In the genomic region with DNA sequence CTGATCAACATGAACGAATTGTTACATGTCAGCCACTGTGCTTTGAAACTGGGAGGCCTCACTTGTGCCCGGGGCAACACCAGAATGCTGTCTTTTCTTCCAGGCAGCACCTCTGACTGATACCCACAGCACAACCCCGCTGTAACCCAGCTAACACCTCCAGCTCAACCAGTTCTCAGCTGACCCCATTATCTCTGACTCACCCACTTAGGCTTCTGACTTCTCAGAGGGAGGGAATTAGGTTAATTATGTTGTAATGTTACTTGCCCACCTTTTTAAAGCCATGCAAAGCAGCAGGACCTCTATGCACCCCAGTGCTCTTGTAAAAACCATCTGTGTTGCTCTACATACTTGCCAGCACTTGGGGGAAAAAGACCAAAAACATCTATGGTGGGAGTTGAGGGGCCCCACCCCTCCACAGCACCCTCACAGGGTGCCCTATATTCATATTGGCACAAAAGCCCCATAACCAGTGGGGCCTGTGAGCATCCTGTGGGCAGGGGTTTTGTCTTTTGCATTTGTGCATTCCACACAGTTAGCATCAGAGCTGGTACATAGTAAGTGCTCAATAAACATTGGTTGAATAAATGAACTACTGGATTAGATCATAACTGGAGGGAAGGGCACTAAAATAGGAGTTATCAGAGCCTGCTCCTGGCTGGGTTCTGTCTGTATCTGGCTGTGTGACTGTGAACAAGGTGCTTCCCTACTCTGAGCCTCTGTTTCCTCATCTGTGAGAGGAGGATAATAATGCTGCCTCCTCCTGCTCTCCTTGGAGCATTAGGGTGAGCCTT, we compare ENCODE assay signal across 1 cellular context.
A peak's percentile ranks its signal among the peaks of the same experiment; 100 is the strongest.
TF ChIP-seq lines count a peak whose summit lies in the region.

No MANE protein-coding gene starts in this region.

TF ChIP-seq in HEK293, 187 proteins besides CTCF, POLR2A, EP300 and RAD21 (continued from another document):
- TF ChIP-seq ZBTB6 (tag by site-specific recombination; IDR thresholded peaks at IDR 0.05) (no peak), ZBTB21 (tag by site-specific recombination; IDR thresholded peaks at IDR 0.05) (peak; percentile 49; the same call in 1 of the 2 replicates), KLF17 (tag by site-specific recombination; IDR thresholded peaks at IDR 0.05) (peak; percentile 42; the same call in 1 of the 2 replicates), ZNF266 (tag by site-specific recombination; IDR thresholded peaks at IDR 0.05; ENCODE audit: low read depth) (no peak), ZNF514 (tag by site-specific recombination; IDR thresholded peaks at IDR 0.05) (no peak), OSR2 (tag by site-specific recombination; IDR thresholded peaks at IDR 0.05) (peak; percentile 75), ZNF19 (tag by site-specific recombination; IDR thresholded peaks at IDR 0.05; ENCODE audit: low read depth) (no peak), OVOL3 (tag by site-specific recombination; IDR thresholded peaks at IDR 0.05) (no peak), SP2 (tag by site-specific recombination; IDR thresholded peaks at IDR 0.05) (peak; percentile 17; the same call in 1 of the 2 replicates), ZNF660 (tag by site-specific recombination; IDR thresholded peaks at IDR 0.05) (peak; percentile 89), WT1 (tag by site-specific recombination; IDR thresholded peaks at IDR 0.05) (peak; percentile 77), ZNF837 (tag by site-specific recombination; IDR thresholded peaks at IDR 0.05) (no peak), ZBTB17 (tag by site-specific recombination; IDR thresholded peaks at IDR 0.05) (no peak), ZNF366 (tag by site-specific recombination; conservative IDR thresholded peaks at IDR 0.05) (peak; percentile 82), ZNF510 (tag by site-specific recombination; IDR thresholded peaks at IDR 0.05; ENCODE audit: insufficient replicate concordance) (no peak), PATZ1 (tag by site-specific recombination; IDR thresholded peaks at IDR 0.05) (0 out of 2 replicates have a peak, but pooled peaks have one; percentile 41), ZEB2 (tag by site-specific recombination; IDR thresholded peaks at IDR 0.05) (0 out of 2 replicates have a peak, but pooled peaks have one; percentile 18), ZNF324 (tag by site-specific recombination; IDR thresholded peaks at IDR 0.05) (peak; percentile 54; the same call in 1 of the 2 replicates), ZNF248 (tag by site-specific recombination; IDR thresholded peaks at IDR 0.05) (no peak), KLF7 (tag by site-specific recombination; IDR thresholded peaks at IDR 0.05; ENCODE audit: borderline replicate concordance) (no peak), ZNF792 (tag by site-specific recombination; IDR thresholded peaks at IDR 0.05) (no peak), ZNF664 (tag by site-specific recombination; IDR thresholded peaks at IDR 0.05) (peak; percentile 99), ZNF26 (tag by site-specific recombination; IDR thresholded peaks at IDR 0.05) (no peak)
